In genomic region chr14:71554323-71554722, GRCh38 we compare ENCODE assay signal across 13 cellular contexts.
DNase-seq lines count a peak whose midpoint lies in the region; ATAC-seq lines count a peak whose summit lies in the region.
"Had no signal": no experiment of that assay in that cellular context is flagged by ENCODE, and none has a peak within 500 bp of the region (broad histone marks: within the 10 kb centered on the region; RNA-seq: fewer than 3 reads in every experiment).

No MANE protein-coding gene starts in this region.

- WGBS in thymus: 79% methylated on average over 2 of the region's 2 CpGs

- ATAC-seq in HG03280 (IDR thresholded peaks at IDR 0.05; ENCODE audit: unreplicated experiment) (peak; percentile 37), HG03159 (IDR thresholded peaks at IDR 0.05; ENCODE audit: unreplicated experiment) (no peak)

- H3K27ac ChIP-seq in thymus (ENCODE audit: low read depth): peak overlapping the region; percentile 31

- H3K4me1 Mint-ChIP-seq in activated naive CD8-positive, alpha-beta T cell treated with anti-CD3 and anti-CD28 coated beads for 36 hours: peaks cover 69% of the 10 kb centered on the region

- H3K27me3 Mint-ChIP-seq in activated naive CD8-positive, alpha-beta T cell treated with anti-CD3 and anti-CD28 coated beads for 36 hours: no peaks in the 10 kb centered on the region

- DNase-seq in stimulated activated CD4-positive, alpha-beta T cell treated with anti-CD3 and anti-CD28 coated beads, Interleukin-1b, Interleukin-23, amount 100 ng/mL, for 48 hours: peak; percentile 2
- no peak for DNase-seq in stimulated activated CD4-positive, alpha-beta T cell treated with anti-CD3 and anti-CD28 coated beads, Interleukin-4, amount 100 ng/mL, for 1 hour
- DNase-seq in activated naive CD8-positive, alpha-beta T cell treated with anti-CD3 and anti-CD28 coated beads for 36 hours: peak; percentile 9
- DNase-seq in D341Med (ENCODE audit: low spot score) (no peak), NCI-H774 (lab: John Stamatoyannopoulos, UW) (no peak)
- DNase-seq: amniotic stem cell, BE2C, NCI-H226, Right ventricle myocardium superior had no signal

- peaks cover 2% of the 10 kb centered on the region for H3K9me3 Mint-ChIP-seq in activated naive CD8-positive, alpha-beta T cell treated with anti-CD3 and anti-CD28 coated beads for 36 hours

- H3K36me3 ChIP-seq in thymus (ENCODE audit: control insufficient read depth, insufficient read depth): no peaks in the 10 kb centered on the region
- H3K36me3 ChIP-seq: BE2C had no signal

- H3K4me1 ChIP-seq in thymus (ENCODE audit: control insufficient read depth, insufficient read depth, low read length): peaks cover 22% of the 10 kb centered on the region

- H3K4me3 ChIP-seq in thymus (ENCODE audit: low read length): no peak overlapping the region
- H3K4me3 ChIP-seq: skin epidermis had no signal

- H3K27me3 ChIP-seq in thymus (ENCODE audit: control insufficient read depth, insufficient read depth): no peaks in the 10 kb centered on the region
- H3K27me3 ChIP-seq: BE2C had no signal

- H3K36me3 Mint-ChIP-seq in activated naive CD8-positive, alpha-beta T cell treated with anti-CD3 and anti-CD28 coated beads for 36 hours: peaks cover 15% of the 10 kb centered on the region

- H3K4me3 Mint-ChIP-seq in activated naive CD8-positive, alpha-beta T cell treated with anti-CD3 and anti-CD28 coated beads for 36 hours: peak overlapping the region; percentile 10

- H3K9me3 ChIP-seq in thymus (ENCODE audit: control insufficient read depth): no peaks in the 10 kb centered on the region
- H3K9me3 ChIP-seq: BE2C had no signal

- H3K27ac Mint-ChIP-seq in activated naive CD8-positive, alpha-beta T cell treated with anti-CD3 and anti-CD28 coated beads for 36 hours: peak overlapping the region; percentile 98

Comparison
In these comparisons a context has a peak if more than half of its experiments do, and no peak if none do; other contexts are left out.
1. DNase-seq: peak in stimulated activated CD4-positive, alpha-beta T cell treated with anti-CD3 and anti-CD28 coated beads, Interleukin-1b, Interleukin-23, amount 100 ng/mL, for 48 hours (single experiment) and activated naive CD8-positive, alpha-beta T cell treated with anti-CD3 and anti-CD28 coated beads for 36 hours (single experiment); none in stimulated activated CD4-positive, alpha-beta T cell treated with anti-CD3 and anti-CD28 coated beads, Interleukin-4, amount 100 ng/mL, for 1 hour (single experiment), D341Med (single experiment) and NCI-H774 (single experiment).